ENCODE assay signal across 8 cellular contexts in genomic region chr22:17774928-17775675, GRCh38. TPM values are rescaled to one million over a fixed set of nuclear protein-coding genes. Genes with fewer than 3 reads are reported as not detected.
DNase-seq lines count a peak whose midpoint lies in the region; ATAC-seq and TF ChIP-seq lines count a peak whose summit lies in the region.

No MANE protein-coding gene starts in this region.

- peaks cover 40% of the 10 kb centered on the region for H3K36me3 Mint-ChIP-seq in Calu3 (ENCODE audit: insufficient read depth, unreplicated experiment)
- no peaks in the 10 kb centered on the region for H3K36me3 Mint-ChIP-seq in nephron progenitor cell (ENCODE audit: low read depth)

- H4K20me1 ChIP-seq in Karpas-422 (ENCODE audit: insufficient read depth, low read depth, low read length) = peaks cover 18% of the 10 kb centered on the region

- H3K4me3 Mint-ChIP-seq in Calu3 (ENCODE audit: low read depth, unreplicated experiment) (peak overlapping the region; percentile 91), nephron progenitor cell (peak overlapping the region; percentile 66)

- no peak for TF ChIP-seq CTCF in Calu3 (IDR thresholded peaks at IDR 0.05; ENCODE audit: unreplicated experiment)
- no peak for TF ChIP-seq CTCF in nephron progenitor cell (IDR thresholded peaks at IDR 0.05)

- DNase-seq in Calu3 = no peak
- DNase-seq in Karpas-422 = no peak
- no peak for DNase-seq in caudate nucleus (lab: John Stamatoyannopoulos, UW)
- DNase-seq in nephron progenitor cell = no peak
- DNase-seq in NCI-H2196 treated with DMSO at 0.1 percent for 48 hours (lab: John Stamatoyannopoulos, UW; ENCODE audit: unreplicated experiment) = no peak
- no peak for DNase-seq in HK-2 (ENCODE audit: unreplicated experiment)

- H2AFZ ChIP-seq in Karpas-422 (ENCODE audit: low read length) = no peak overlapping the region

- peaks cover 45% of the 10 kb centered on the region for H3K4me1 ChIP-seq in Karpas-422 (ENCODE audit: low read length)

- no peaks in the 10 kb centered on the region for H3K27me3 ChIP-seq in Karpas-422 (ENCODE audit: low read length)

- peak overlapping the region; percentile 79 for H3K4me3 ChIP-seq in Karpas-422 (ENCODE audit: low read length)

- no TSS peak for BruUV-seq in Calu3 (replicated peaks; lab: Mats Ljungman, UMichigan)

- H3K27ac Mint-ChIP-seq in Calu3 (ENCODE audit: unreplicated experiment) (no peak overlapping the region), nephron progenitor cell (peak overlapping the region; percentile 68)

- H3K36me3 ChIP-seq in Karpas-422 (ENCODE audit: insufficient read depth, low read length) = no peaks in the 10 kb centered on the region

- H3K4me1 Mint-ChIP-seq in Calu3 (ENCODE audit: low read depth, unreplicated experiment) = peaks cover 28% of the 10 kb centered on the region
- H3K4me1 Mint-ChIP-seq in nephron progenitor cell = peaks cover 78% of the 10 kb centered on the region

- CTCF ChIA-PET in Calu3 (lab: Charles Lee) = interaction anchor here (3.5 kb wide), 1 partner anchor 11 kb away, joined by 23 read pairs; no protein-coding TSS in a partner anchor

- H3K9me3 Mint-ChIP-seq in Calu3 (ENCODE audit: low read depth, unreplicated experiment) (no peaks in the 10 kb centered on the region), nephron progenitor cell (peaks cover 8% of the 10 kb centered on the region)

- no peaks in the 10 kb centered on the region for H3K9me2 ChIP-seq in Karpas-422 (replicated peaks; ENCODE audit: insufficient read depth, low read length)

- H3K79me2 ChIP-seq in Karpas-422 (ENCODE audit: low read length) = peaks cover 62% of the 10 kb centered on the region

- H3K9me3 ChIP-seq in Karpas-422 (ENCODE audit: low read length) = no peaks in the 10 kb centered on the region

- intact Hi-C loops in Calu3 (cut with micrococcal nuclease; ENCODE audit: unreplicated experiment) = no loop called here

- H3K27me3 Mint-ChIP-seq in Calu3 (ENCODE audit: unreplicated experiment) = no peaks in the 10 kb centered on the region
- no peaks in the 10 kb centered on the region for H3K27me3 Mint-ChIP-seq in nephron progenitor cell (ENCODE audit: low read depth, poor library complexity)

- H3K9ac ChIP-seq in Karpas-422 (ENCODE audit: low read length) = peak overlapping the region; percentile 92

- H3K4me2 ChIP-seq in Karpas-422 (ENCODE audit: low read depth, low read length, poor library complexity, severe bottlenecking) = peak overlapping the region; percentile 80

- peak overlapping the region; percentile 73 for H3K27ac ChIP-seq in Karpas-422 (ENCODE audit: low read length)
- H3K27ac ChIP-seq in caudate nucleus (ENCODE audit: low read depth, low read length) = peak overlapping the region; percentile 52

- ATAC-seq in GM18511 (IDR thresholded peaks at IDR 0.05; ENCODE audit: unreplicated experiment) = no peak
- no peak for ATAC-seq in HG03378 (IDR thresholded peaks at IDR 0.05; ENCODE audit: unreplicated experiment)

RNA-seq across cellular contexts. Expression of gene BID, which starts 0.8 kb away (rescaled TPM):
- 99.3 and 103 TPM in 2 replicates for total RNA-seq in Calu3 (2022)
- total RNA-seq in Karpas-422 (2014; rRNA removed; shearing (Covaris generic); ENCODE audit: low replicate concordance) = 51.7 and 142 TPM in 2 replicates
